ENCODE assay signal across 8 cellular contexts in genomic region chr10:50310560-50311174, GRCh38. TPM values are rescaled to one million over a fixed set of nuclear protein-coding genes. Genes with fewer than 3 reads are reported as not detected.
DNase-seq lines count a peak whose midpoint lies in the region; ATAC-seq, FAIRE-seq and TF ChIP-seq lines count a peak whose summit lies in the region.

No MANE protein-coding gene starts in this region.

- DNase-seq in GM12865 (ENCODE audit: low read depth) (peak; percentile 57), NT2/D1 (ENCODE audit: low read depth, low spot score) (peak; percentile 9), endothelial cell (ENCODE audit: low spot score) (peak; percentile 54), cerebellar nuclear complex (lab: John Stamatoyannopoulos, UW) (no peak), D721Med (ENCODE audit: insufficient read length, low spot score) (no peak)
- DNase-seq in stimulated activated CD4-positive, alpha-beta T cell treated with anti-CD3 and anti-CD28 coated beads, Interleukin-4, amount 100 ng/mL, for 48 hours (ENCODE audit: low read depth in 2 of 2), result peak; percentile 16 to 30
- no peak for DNase-seq in stimulated activated naive CD4-positive, alpha-beta T cell treated with Interleukin-2 at 50 U/mL for 16 hours (lab: John Stamatoyannopoulos, UW)

- TF ChIP-seq CTCF in GM12865 (IDR thresholded peaks at IDR 0.05; ENCODE audit: insufficient read depth, low read depth, low read length, missing control alignments), result peak; percentile 59
- peak; percentile 55 for TF ChIP-seq CTCF in endothelial cell (IDR thresholded peaks at IDR 0.05; ENCODE audit: unreplicated experiment)
- TF ChIP-seq CTCF in D721Med (IDR thresholded peaks at IDR 0.05; ENCODE audit: insufficient read depth, missing control alignments), result no peak

- no peaks in the 10 kb centered on the region for H3K27me3 ChIP-seq in NT2/D1 (ENCODE audit: insufficient read depth, insufficient read length)

- no peaks in the 10 kb centered on the region for H3K9me3 ChIP-seq in NT2/D1 (ENCODE audit: insufficient read depth, low read length)

- no peak overlapping the region for H3K4me3 Mint-ChIP-seq in endothelial cell (ENCODE audit: unreplicated experiment)

- peaks cover 5% of the 10 kb centered on the region for H3K4me1 Mint-ChIP-seq in endothelial cell (ENCODE audit: unreplicated experiment)

- peak; percentile 80 for ATAC-seq in GM21723 (IDR thresholded peaks at IDR 0.05; ENCODE audit: unreplicated experiment)

- H3K9me3 Mint-ChIP-seq in endothelial cell (ENCODE audit: unreplicated experiment), result no peaks in the 10 kb centered on the region

- no peak overlapping the region for H3K9ac ChIP-seq in NT2/D1 (ENCODE audit: insufficient read length, low read depth)

- H3K36me3 ChIP-seq in NT2/D1 (ENCODE audit: insufficient read depth, insufficient read length, low read length), result peaks cover 33% of the 10 kb centered on the region

- H3K27me3 Mint-ChIP-seq in endothelial cell (ENCODE audit: unreplicated experiment), result no peaks in the 10 kb centered on the region

- H3K4me1 ChIP-seq in NT2/D1 (ENCODE audit: insufficient read depth, insufficient read length), result no peaks in the 10 kb centered on the region

- no peak for FAIRE-seq in D721Med (lab: Jason Lieb, UNC)

- no peak overlapping the region for H3K4me3 ChIP-seq in GM12865 (ENCODE audit: low read depth, low read length)
- H3K4me3 ChIP-seq in NT2/D1 (ENCODE audit: insufficient read length, low read depth), result no peak overlapping the region

- no peaks in the 10 kb centered on the region for H3K36me3 Mint-ChIP-seq in endothelial cell (ENCODE audit: low read depth, unreplicated experiment)

- no peak overlapping the region for H3K27ac Mint-ChIP-seq in endothelial cell (ENCODE audit: unreplicated experiment)

RNA-seq across cellular contexts. Expression of gene ASAH2, which starts 59.4 kb away (rescaled TPM):
- 1.7 TPM for total RNA-seq in endothelial cell (ENCODE audit: unreplicated experiment)

Comparison
In these comparisons a context has a peak if more than half of its experiments do, and no peak if none do; other contexts are left out.
1. DNase-seq: peak in GM12865 (single experiment), NT2/D1 (single experiment), endothelial cell (single experiment) and stimulated activated CD4-positive, alpha-beta T cell treated with anti-CD3 and anti-CD28 coated beads, Interleukin-4, amount 100 ng/mL, for 48 hours (2 of 2); none in cerebellar nuclear complex (0 of 2), D721Med (single experiment) and stimulated activated naive CD4-positive, alpha-beta T cell treated with Interleukin-2 at 50 U/mL for 16 hours (single experiment).